16 cellular contexts compared by ENCODE assay signal in genomic region chr6:44453146-44453545, GRCh38.
A peak's percentile ranks its signal among the peaks of the same experiment; 100 is the strongest.
DNase-seq lines count a peak whose midpoint lies in the region; ATAC-seq and TF ChIP-seq lines count a peak whose summit lies in the region.
"Had no signal": no experiment of that assay in that cellular context is flagged by ENCODE, and none has a peak within 500 bp of the region (broad histone marks: within the 10 kb centered on the region; RNA-seq: fewer than 3 reads in every experiment).

No MANE protein-coding gene starts in this region.

- DNase-seq in GM23248 (peak; percentile 49), PC-3 (peak; percentile 52), brain microvascular endothelial cell (no peak), foreskin keratinocyte (no peak), RWPE1 (ENCODE audit: low spot score) (no peak), left lobe of liver (ENCODE audit: low spot score) (no peak), NCI-H446 treated with DMSO at 0.1 percent for 48 hours (lab: John Stamatoyannopoulos, UW) (no peak)
- DNase-seq in activated CD4-positive, alpha-beta T cell treated with anti-CD3 and anti-CD28 coated beads, Interleukin-2, amount 50 U/mL, for 48 hours, result no peak
- DNase-seq: DMS79, GOT3, NCI-H1092, NCI-H2227 treated with DMSO at 0.1 percent for 48 hours, NCI-H526, SJCRH30 had no signal

- ATAC-seq in PC-3, result peak; percentile 8; the same call in 1 of the 2 replicates
- ATAC-seq in foreskin keratinocyte, result peak; percentile 58
- no peak for ATAC-seq in left lobe of liver

- H3K9me2 ChIP-seq in GM23248 (ENCODE audit: insufficient read depth) (no peaks in the 10 kb centered on the region), PC-3 (replicated peaks; ENCODE audit: low read length) (no peaks in the 10 kb centered on the region)

- POLR2A ChIA-PET in PC-3 (lab: Charles Lee; ENCODE audit: unreplicated experiment), result interaction anchor here (0.5 kb wide), 1 partner anchor 140 kb away, joined by 4 read pairs; no protein-coding TSS in a partner anchor
- POLR2A ChIA-PET in RWPE1 (lab: Yijun Ruan, JAX; ENCODE audit: low non-redundant PET), result no interaction called here

- no TSS peak for BruUV-seq in PC-3 (replicated peaks; lab: Mats Ljungman, UMichigan)

- H3K36me3 ChIP-seq in GM23248 (ENCODE audit: low read depth) (peaks cover 4% of the 10 kb centered on the region; the same call in 1 of the 2 replicates), PC-3 (ENCODE audit: low read depth, low read length) (peaks cover 4% of the 10 kb centered on the region; the same call in 1 of the 2 replicates), brain microvascular endothelial cell (replicated peaks) (peaks cover 3% of the 10 kb centered on the region)

- in situ Hi-C loops in GM23248 (cut with MboI), result no loop called here
- in situ Hi-C loops in brain microvascular endothelial cell (cut with HindIII; ENCODE audit: low pct_ligation_motif_present, low sequenced_read_pairs), result no loop called here

- WGBS in GM23248 (ENCODE audit: low coverage in 1 of 2, low lambda C conversion rate in 2 of 2, missing lambda C conversion rate in 2 of 2), 2 experiments, result 76 to 78% methylated on average over 1 of the region's 1 CpG

- no peaks in the 10 kb centered on the region for H3K27me3 ChIP-seq in GM23248 (replicated peaks; ENCODE audit: insufficient read depth)
- H3K27me3 ChIP-seq in PC-3 (ENCODE audit: low read length), result no peaks in the 10 kb centered on the region
- no peaks in the 10 kb centered on the region for H3K27me3 ChIP-seq in brain microvascular endothelial cell (replicated peaks)
- H3K27me3 ChIP-seq in foreskin keratinocyte, result no peaks in the 10 kb centered on the region
- H3K27me3 ChIP-seq: MG63, SJCRH30 had no signal

- no peak for TF ChIP-seq CTCF in PC-3 (conservative IDR thresholded peaks at IDR 0.05; ENCODE audit: low read depth, low read length)
- TF ChIP-seq CTCF in brain microvascular endothelial cell (IDR thresholded peaks at IDR 0.05; ENCODE audit: low read depth, low read length, missing control alignments), result no peak
- TF ChIP-seq CTCF in foreskin keratinocyte (conservative IDR thresholded peaks at IDR 0.05), result no peak
- no peak for TF ChIP-seq CTCF in RWPE1 (conservative IDR thresholded peaks at IDR 0.05; ENCODE audit: low read depth)

- H3K4me3 ChIP-seq in GM23248 (no peak overlapping the region), PC-3 (ENCODE audit: low read length) (no peak overlapping the region), brain microvascular endothelial cell (ENCODE audit: low read depth, low read length) (no peak overlapping the region)
- H3K4me3 ChIP-seq: MG63, SJCRH30 had no signal

- H4K20me1 ChIP-seq in GM23248 (ENCODE audit: insufficient read depth), result no peaks in the 10 kb centered on the region
- no peaks in the 10 kb centered on the region for H4K20me1 ChIP-seq in PC-3 (ENCODE audit: low read length)

- H3F3A ChIP-seq in GM23248 (ENCODE audit: insufficient read depth), result peaks cover 27% of the 10 kb centered on the region
- no peaks in the 10 kb centered on the region for H3F3A ChIP-seq in PC-3 (ENCODE audit: low read length, unreplicated experiment)

- intact Hi-C loops in PC-3 (cut with micrococcal nuclease), result no loop called here

- H3K4me1 ChIP-seq in GM23248 (ENCODE audit: insufficient read depth) (peaks cover 37% of the 10 kb centered on the region), PC-3 (ENCODE audit: insufficient read depth, low read length) (peaks cover 52% of the 10 kb centered on the region), foreskin keratinocyte (peaks cover 14% of the 10 kb centered on the region)
- H3K4me1 ChIP-seq: SJCRH30 had no signal

- CTCF ChIA-PET in PC-3 (lab: Charles Lee) (interaction anchor here (0.6 to 0.7 kb wide), 2 partner anchors 186 to 196 kb away, joined by 3 read pairs; no protein-coding TSS in a partner anchor), RWPE1 (lab: Yijun Ruan, JAX) (no interaction called here)

- H3K79me2 ChIP-seq in GM23248 (ENCODE audit: insufficient read depth) (no peaks in the 10 kb centered on the region), PC-3 (ENCODE audit: low read length) (no peaks in the 10 kb centered on the region)

- H2AFZ ChIP-seq in GM23248, result no peak overlapping the region
- no peak overlapping the region for H2AFZ ChIP-seq in PC-3 (ENCODE audit: low read length)

- no peaks in the 10 kb centered on the region for H3K9me3 ChIP-seq in GM23248 (ENCODE audit: low read depth)
- H3K9me3 ChIP-seq in PC-3 (ENCODE audit: low read length), result no peaks in the 10 kb centered on the region
- H3K9me3 ChIP-seq: MG63, SJCRH30 had no signal

- H3K4me2 ChIP-seq in GM23248 (ENCODE audit: unreplicated experiment), result no peak overlapping the region
- H3K4me2 ChIP-seq in PC-3 (ENCODE audit: low read length), result peak overlapping the region; percentile 10; the same call in 1 of the 2 replicates
- H3K4me2 ChIP-seq: KMS-11 had no signal

- H3K9ac ChIP-seq in GM23248 (no peak overlapping the region), PC-3 (ENCODE audit: low read length) (no peak overlapping the region)
- H3K9ac ChIP-seq: KMS-11 had no signal

- peak overlapping the region; percentile 78 for H3K27ac ChIP-seq in GM23248
- peak overlapping the region; percentile 77 for H3K27ac ChIP-seq in PC-3 (ENCODE audit: low read length)
- peak overlapping the region; percentile 52 for H3K27ac ChIP-seq in brain microvascular endothelial cell
- no peak overlapping the region for H3K27ac ChIP-seq in foreskin keratinocyte
- no peak overlapping the region for H3K27ac ChIP-seq in RWPE1
- H3K27ac ChIP-seq: KMS-11, SJCRH30 had no signal

Comparison
In these comparisons a context has a peak if more than half of its experiments do, and no peak if none do; other contexts are left out.
1. DNase-seq: peak in GM23248 (single experiment) and PC-3 (single experiment); none in brain microvascular endothelial cell (single experiment), foreskin keratinocyte (0 of 2), RWPE1 (single experiment), left lobe of liver (single experiment), activated CD4-positive, alpha-beta T cell treated with anti-CD3 and anti-CD28 coated beads, Interleukin-2, amount 50 U/mL, for 48 hours (0 of 2) and NCI-H446 treated with DMSO at 0.1 percent for 48 hours (single experiment).
2. H3K27ac ChIP-seq: peak in GM23248 (single experiment), PC-3 (single experiment) and brain microvascular endothelial cell (single experiment); none in foreskin keratinocyte (single experiment) and RWPE1 (single experiment).